In the genomic region with DNA sequence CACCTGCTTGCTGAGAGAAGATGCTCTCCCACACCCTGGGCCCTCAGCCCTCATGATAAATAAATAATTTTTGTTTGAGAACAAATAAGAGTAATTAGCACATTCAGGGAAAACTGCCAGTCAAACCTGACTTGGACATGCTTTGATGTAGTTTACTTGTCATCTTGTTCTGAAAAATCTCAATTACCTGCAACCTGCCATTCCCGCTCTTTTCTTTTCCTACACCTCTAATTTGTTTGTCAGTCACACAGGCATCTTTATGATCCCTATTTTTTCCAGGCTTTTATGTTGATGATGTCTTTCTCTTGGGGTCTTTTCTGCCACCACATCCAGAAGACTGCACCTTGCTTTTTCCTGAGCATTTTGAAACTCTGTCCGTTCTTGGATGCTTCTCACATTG, we compare ENCODE assay signal across 2 cellular contexts.
TF ChIP-seq lines count a peak whose summit lies in the region.

No MANE protein-coding gene starts in this region.

TF ChIP-seq in SK-N-SH, 30 proteins besides CTCF, POLR2A, EP300 and RAD21 (continued from another document):
- TF ChIP-seq USF2 (IDR thresholded peaks at IDR 0.05; ENCODE audit: borderline replicate concordance, low read depth, low read length) (no peak), JUND (IDR thresholded peaks at IDR 0.05) (no peak), TCF12 (IDR thresholded peaks at IDR 0.05) (no peak), NRF1 (IDR thresholded peaks at IDR 0.05; ENCODE audit: low read depth, low read length) (no peak)
- TF ChIP-seq, protein P1, sequence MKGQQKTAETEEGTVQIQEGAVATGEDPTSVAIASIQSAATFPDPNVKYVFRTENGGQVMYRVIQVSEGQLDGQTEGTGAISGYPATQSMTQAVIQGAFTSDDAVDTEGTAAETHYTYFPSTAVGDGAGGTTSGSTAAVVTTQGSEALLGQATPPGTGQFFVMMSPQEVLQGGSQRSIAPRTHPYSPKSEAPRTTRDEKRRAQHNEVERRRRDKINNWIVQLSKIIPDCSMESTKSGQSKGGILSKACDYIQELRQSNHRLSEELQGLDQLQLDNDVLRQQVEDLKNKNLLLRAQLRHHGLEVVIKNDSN (IDR thresholded peaks at IDR 0.05; ENCODE audit: borderline replicate concordance, low read depth): no peak

TF ChIP-seq in SK-N-SH treated with all-trans-retinoic acid at 6 μM for 48 hours, 23 proteins besides CTCF, POLR2A, EP300 and RAD21 (continued from another document):
- TF ChIP-seq TSHZ2 (CRISPR knock-in tag; IDR thresholded peaks at IDR 0.05) (no peak), CSDC2 (CRISPR knock-in tag; IDR thresholded peaks at IDR 0.05) (no peak), ESRRG (CRISPR knock-in tag; IDR thresholded peaks at IDR 0.05) (no peak), ZC3H10 (CRISPR knock-in tag; IDR thresholded peaks at IDR 0.05) (no peak)
- TF ChIP-seq, protein P2, sequence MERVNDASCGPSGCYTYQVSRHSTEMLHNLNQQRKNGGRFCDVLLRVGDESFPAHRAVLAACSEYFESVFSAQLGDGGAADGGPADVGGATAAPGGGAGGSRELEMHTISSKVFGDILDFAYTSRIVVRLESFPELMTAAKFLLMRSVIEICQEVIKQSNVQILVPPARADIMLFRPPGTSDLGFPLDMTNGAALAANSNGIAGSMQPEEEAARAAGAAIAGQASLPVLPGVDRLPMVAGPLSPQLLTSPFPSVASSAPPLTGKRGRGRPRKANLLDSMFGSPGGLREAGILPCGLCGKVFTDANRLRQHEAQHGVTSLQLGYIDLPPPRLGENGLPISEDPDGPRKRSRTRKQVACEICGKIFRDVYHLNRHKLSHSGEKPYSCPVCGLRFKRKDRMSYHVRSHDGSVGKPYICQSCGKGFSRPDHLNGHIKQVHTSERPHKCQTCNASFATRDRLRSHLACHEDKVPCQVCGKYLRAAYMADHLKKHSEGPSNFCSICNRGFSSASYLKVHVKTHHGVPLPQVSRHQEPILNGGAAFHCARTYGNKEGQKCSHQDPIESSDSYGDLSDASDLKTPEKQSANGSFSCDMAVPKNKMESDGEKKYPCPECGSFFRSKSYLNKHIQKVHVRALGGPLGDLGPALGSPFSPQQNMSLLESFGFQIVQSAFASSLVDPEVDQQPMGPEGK (CRISPR knock-in tag; IDR thresholded peaks at IDR 0.05; ENCODE audit: borderline replicate concordance): no peak
- TF ChIP-seq, protein P3, sequence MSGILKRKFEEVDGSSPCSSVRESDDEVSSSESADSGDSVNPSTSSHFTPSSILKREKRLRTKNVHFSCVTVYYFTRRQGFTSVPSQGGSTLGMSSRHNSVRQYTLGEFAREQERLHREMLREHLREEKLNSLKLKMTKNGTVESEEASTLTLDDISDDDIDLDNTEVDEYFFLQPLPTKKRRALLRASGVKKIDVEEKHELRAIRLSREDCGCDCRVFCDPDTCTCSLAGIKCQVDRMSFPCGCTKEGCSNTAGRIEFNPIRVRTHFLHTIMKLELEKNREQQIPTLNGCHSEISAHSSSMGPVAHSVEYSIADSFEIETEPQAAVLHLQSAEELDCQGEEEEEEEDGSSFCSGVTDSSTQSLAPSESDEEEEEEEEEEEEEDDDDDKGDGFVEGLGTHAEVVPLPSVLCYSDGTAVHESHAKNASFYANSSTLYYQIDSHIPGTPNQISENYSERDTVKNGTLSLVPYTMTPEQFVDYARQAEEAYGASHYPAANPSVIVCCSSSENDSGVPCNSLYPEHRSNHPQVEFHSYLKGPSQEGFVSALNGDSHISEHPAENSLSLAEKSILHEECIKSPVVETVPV (CRISPR knock-in tag; IDR thresholded peaks at IDR 0.05): no peak
